Comparison of ENCODE assay signal across 12 cellular contexts in genomic region chr15:60003243-60004018, GRCh38. TPM values are rescaled to one million over a fixed set of nuclear protein-coding genes. Genes with fewer than 3 reads are reported as not detected.
DNase-seq lines count a peak whose midpoint lies in the region; ATAC-seq lines count a peak whose summit lies in the region.
"Had no signal": no experiment of that assay in that cellular context is flagged by ENCODE, and none has a peak within 500 bp of the region (broad histone marks: within the 10 kb centered on the region; RNA-seq: fewer than 3 reads in every experiment).

No MANE protein-coding gene starts in this region.

- peak overlapping the region; percentile 94 for H3K4me3 Mint-ChIP-seq in activated CD8-positive, alpha-beta T cell treated with anti-CD3 and anti-CD28 coated beads, Interleukin-2, amount 10 ng/mL, durations not matched to agents 7 days and 5 days
- peak overlapping the region; percentile 61 to 75 (median 67) for H3K4me3 Mint-ChIP-seq in immature natural killer cell

- no peak overlapping the region for H3K27ac Mint-ChIP-seq in activated CD8-positive, alpha-beta T cell treated with anti-CD3 and anti-CD28 coated beads, Interleukin-2, amount 10 ng/mL, durations not matched to agents 7 days and 5 days
- H3K27ac Mint-ChIP-seq in immature natural killer cell, result peak overlapping the region in 1 of 6 donors; percentile 13

- peaks cover 28% of the 10 kb centered on the region for H3K36me3 Mint-ChIP-seq in activated CD8-positive, alpha-beta T cell treated with anti-CD3 and anti-CD28 coated beads, Interleukin-2, amount 10 ng/mL, durations not matched to agents 7 days and 5 days (ENCODE audit: low read depth)
- H3K36me3 Mint-ChIP-seq in immature natural killer cell, result peaks cover 0 to 4% (median 0%) of the 10 kb centered on the region in 3 donors

- CTCF ChIA-PET in activated CD8-positive, alpha-beta T cell treated with anti-CD3 and anti-CD28 coated beads, Interleukin-2, amount 10 ng/mL, durations not matched to agents 7 days and 5 days (lab: Charles Lee), result interaction anchor here (0.9 to 2.8 kb wide), 17 partner anchors 9 to 312 kb away, joined by 3 to 34 read pairs (median 4); no protein-coding TSS in a partner anchor

- H3K27me3 Mint-ChIP-seq in activated CD8-positive, alpha-beta T cell treated with anti-CD3 and anti-CD28 coated beads, Interleukin-2, amount 10 ng/mL, durations not matched to agents 7 days and 5 days (ENCODE audit: low read depth), result peaks cover 91% of the 10 kb centered on the region
- H3K27me3 Mint-ChIP-seq in immature natural killer cell (ENCODE audit: low read depth in 3 of 3), result peaks cover 55 to 80% (median 77%) of the 10 kb centered on the region in 3 donors

- ATAC-seq in activated CD8-positive, alpha-beta T cell treated with anti-CD3 and anti-CD28 coated beads, Interleukin-2, amount 10 ng/mL, durations not matched to agents 7 days and 5 days, result no peak
- ATAC-seq in GM18520 (IDR thresholded peaks at IDR 0.05; ENCODE audit: unreplicated experiment), result no peak
- ATAC-seq in HG03565 (IDR thresholded peaks at IDR 0.05; ENCODE audit: unreplicated experiment), result no peak
- no peak for ATAC-seq in HG03097 (IDR thresholded peaks at IDR 0.05; ENCODE audit: low FRiP score, unreplicated experiment)

- POLR2A ChIA-PET in activated CD8-positive, alpha-beta T cell treated with anti-CD3 and anti-CD28 coated beads, Interleukin-2, amount 10 ng/mL, durations not matched to agents 7 days and 5 days (lab: Charles Lee), result interaction anchor here (0.9 to 1.4 kb wide), 5 partner anchors 9 to 85 kb away, joined by 3 to 4 read pairs (median 4); no protein-coding TSS in a partner anchor

- H3K9me3 Mint-ChIP-seq in activated CD8-positive, alpha-beta T cell treated with anti-CD3 and anti-CD28 coated beads, Interleukin-2, amount 10 ng/mL, durations not matched to agents 7 days and 5 days (ENCODE audit: insufficient read depth), result no peaks in the 10 kb centered on the region
- peaks cover 0 to 5% (median 2%) of the 10 kb centered on the region in 6 donors for H3K9me3 Mint-ChIP-seq in immature natural killer cell

- peak; percentile 29 for DNase-seq in stimulated activated CD4-positive, alpha-beta T cell treated with anti-CD3 and anti-CD28 coated beads, Interleukin-15, amount 100 ng/mL, for 24 hours
- no peak for DNase-seq in stimulated activated CD4-positive, alpha-beta T cell treated with anti-CD3 and anti-CD28 coated beads, Interleukin-2, amount 100 ng/mL, for 48 hours
- peak; percentile 49 for DNase-seq in activated CD8-positive, alpha-beta T cell treated with anti-CD3 and anti-CD28 coated beads, Interleukin-2, amount 10 ng/mL, durations not matched to agents 7 days and 5 days
- DNase-seq in immature natural killer cell, result no peak
- no peak for DNase-seq in HuH-7 (ENCODE audit: low spot score)
- DNase-seq: brain microvascular endothelial cell had no signal

- peaks cover 77% of the 10 kb centered on the region for H3K4me1 Mint-ChIP-seq in activated CD8-positive, alpha-beta T cell treated with anti-CD3 and anti-CD28 coated beads, Interleukin-2, amount 10 ng/mL, durations not matched to agents 7 days and 5 days (ENCODE audit: low read depth)
- peaks cover 37 to 39% of the 10 kb centered on the region in 2 donors for H3K4me1 Mint-ChIP-seq in immature natural killer cell

RNA-seq across cellular contexts. Expression of gene FOXB1, which starts 0.7 kb away (rescaled TPM):
- under 1 TPM; 0.50 to 0.52 TPM for total RNA-seq in activated CD8-positive, alpha-beta T cell treated with anti-CD3 and anti-CD28 coated beads, Interleukin-2, amount 10 ng/mL, durations not matched to agents 7 days and 5 days
- polyA plus RNA-seq in immature natural killer cell, result under 1 TPM in 1 of 3 donors, not detected in 2; 0.07 TPM
- total RNA-seq: HT-29, mesenteric fat pad, subcutaneous adipose tissue had no signal

Comparison
In these comparisons a context has a peak if more than half of its experiments do, and no peak if none do; other contexts are left out.
1. DNase-seq: peak in stimulated activated CD4-positive, alpha-beta T cell treated with anti-CD3 and anti-CD28 coated beads, Interleukin-15, amount 100 ng/mL, for 24 hours (single experiment) and activated CD8-positive, alpha-beta T cell treated with anti-CD3 and anti-CD28 coated beads, Interleukin-2, amount 10 ng/mL, durations not matched to agents 7 days and 5 days (single experiment); none in stimulated activated CD4-positive, alpha-beta T cell treated with anti-CD3 and anti-CD28 coated beads, Interleukin-2, amount 100 ng/mL, for 48 hours (0 of 2), immature natural killer cell (0 of 3) and HuH-7 (single experiment).